1 cellular context compared by ENCODE assay signal in the genomic region with DNA sequence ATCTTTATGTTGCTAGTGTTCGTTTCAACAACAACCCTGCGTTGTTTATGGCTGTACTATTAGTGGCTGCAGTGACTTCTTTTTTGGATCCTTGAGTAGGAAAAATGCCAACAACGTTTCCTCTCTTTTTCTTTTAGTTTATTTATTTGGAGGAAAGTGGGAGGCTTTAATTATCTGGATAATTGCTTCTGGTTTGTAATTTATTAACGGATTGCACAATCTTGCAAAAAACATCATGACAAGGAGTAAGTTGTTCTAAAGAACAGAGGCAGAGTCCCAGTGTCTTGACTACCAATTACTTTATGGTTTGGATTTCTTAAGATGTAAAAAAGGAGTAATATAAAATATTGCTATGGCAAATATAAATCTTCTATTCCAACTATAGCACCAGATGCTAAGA.
TF ChIP-seq lines count a peak whose summit lies in the region.

No MANE protein-coding gene starts in this region.

TF ChIP-seq in HepG2, 621 proteins besides CTCF, POLR2A, EP300 and RAD21 (continued from another document):
- TF ChIP-seq, protein P1, sequence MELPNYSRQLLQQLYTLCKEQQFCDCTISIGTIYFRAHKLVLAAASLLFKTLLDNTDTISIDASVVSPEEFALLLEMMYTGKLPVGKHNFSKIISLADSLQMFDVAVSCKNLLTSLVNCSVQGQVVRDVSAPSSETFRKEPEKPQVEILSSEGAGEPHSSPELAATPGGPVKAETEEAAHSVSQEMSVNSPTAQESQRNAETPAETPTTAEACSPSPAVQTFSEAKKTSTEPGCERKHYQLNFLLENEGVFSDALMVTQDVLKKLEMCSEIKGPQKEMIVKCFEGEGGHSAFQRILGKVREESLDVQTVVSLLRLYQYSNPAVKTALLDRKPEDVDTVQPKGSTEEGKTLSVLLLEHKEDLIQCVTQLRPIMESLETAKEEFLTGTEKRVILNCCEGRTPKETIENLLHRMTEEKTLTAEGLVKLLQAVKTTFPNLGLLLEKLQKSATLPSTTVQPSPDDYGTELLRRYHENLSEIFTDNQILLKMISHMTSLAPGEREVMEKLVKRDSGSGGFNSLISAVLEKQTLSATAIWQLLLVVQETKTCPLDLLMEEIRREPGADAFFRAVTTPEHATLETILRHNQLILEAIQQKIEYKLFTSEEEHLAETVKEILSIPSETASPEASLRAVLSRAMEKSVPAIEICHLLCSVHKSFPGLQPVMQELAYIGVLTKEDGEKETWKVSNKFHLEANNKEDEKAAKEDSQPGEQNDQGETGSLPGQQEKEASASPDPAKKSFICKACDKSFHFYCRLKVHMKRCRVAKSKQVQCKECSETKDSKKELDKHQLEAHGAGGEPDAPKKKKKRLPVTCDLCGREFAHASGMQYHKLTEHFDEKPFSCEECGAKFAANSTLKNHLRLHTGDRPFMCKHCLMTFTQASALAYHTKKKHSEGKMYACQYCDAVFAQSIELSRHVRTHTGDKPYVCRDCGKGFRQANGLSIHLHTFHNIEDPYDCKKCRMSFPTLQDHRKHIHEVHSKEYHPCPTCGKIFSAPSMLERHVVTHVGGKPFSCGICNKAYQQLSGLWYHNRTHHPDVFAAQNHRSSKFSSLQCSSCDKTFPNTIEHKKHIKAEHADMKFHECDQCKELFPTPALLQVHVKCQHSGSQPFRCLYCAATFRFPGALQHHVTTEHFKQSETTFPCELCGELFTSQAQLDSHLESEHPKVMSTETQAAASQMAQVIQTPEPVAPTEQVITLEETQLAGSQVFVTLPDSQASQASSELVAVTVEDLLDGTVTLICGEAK (IDR thresholded peaks at IDR 0.05): no peak
- TF ChIP-seq, protein P1 (CRISPR knock-in tag; IDR thresholded peaks at IDR 0.05): no peak
- TF ChIP-seq CEBPB (IDR thresholded peaks at IDR 0.05; ENCODE audit: borderline replicate concordance, low read depth, low read length) (peak; percentile 39; the same call in 1 of the 2 replicates), CREB1 (IDR thresholded peaks at IDR 0.05) (no peak), CREB1 (CRISPR knock-in tag; IDR thresholded peaks at IDR 0.05) (no peak), KLF11 (CRISPR knock-in tag; IDR thresholded peaks at IDR 0.05) (no peak)
TF ChIP-seq in HepG2: peak in this region for 1.
